Comparison of ENCODE assay signal across 8 cellular contexts in genomic region chr18:77108001-77108692, GRCh38. TPM values are rescaled to one million over a fixed set of nuclear protein-coding genes. Genes with fewer than 3 reads are reported as not detected.
DNase-seq lines count a peak whose midpoint lies in the region; ATAC-seq and TF ChIP-seq lines count a peak whose summit lies in the region.

No MANE protein-coding gene starts in this region.

- 6 to 14% (median 9%) methylated on average over 13 of the region's 13 CpGs for WGBS in psoas muscle, 3 donors

- peak overlapping the region; percentile 64 to 97 (median 85) for H3K4me2 ChIP-seq in BLaER1 treated with 17β-estradiol and CSF1 and Interleukin-3, amounts not matched to agents 10 nM and 100 nM

- H3K9me3 ChIP-seq in BLaER1 treated with 17β-estradiol and CSF1 and Interleukin-3, amounts not matched to agents 10 nM and 100 nM (replicated peaks in 1 of 11): peaks cover 0 to 5% (median 0%) of the 10 kb centered on the region in 11 experiments; a peak in 1 of 22 replicates
- no peaks in the 10 kb centered on the region for H3K9me3 ChIP-seq in psoas muscle

- H3K4me1 ChIP-seq in BLaER1 treated with 17β-estradiol and CSF1 and Interleukin-3, amounts not matched to agents 10 nM and 100 nM: peaks cover 73 to 100% (median 100%) of the 10 kb centered on the region in 10 experiments
- peaks cover 66% of the 10 kb centered on the region for H3K4me1 ChIP-seq in psoas muscle

- H4K20me1 ChIP-seq in BLaER1 treated with 17β-estradiol and CSF1 and Interleukin-3, amounts not matched to agents 10 nM and 100 nM: peaks cover 13 to 94% (median 64%) of the 10 kb centered on the region in 11 experiments; a peak in 17 of 22 replicates

- H3K27ac ChIP-seq in BLaER1 treated with 17β-estradiol and CSF1 and Interleukin-3, amounts not matched to agents 10 nM and 100 nM: peak overlapping the region; percentile 41 to 90 (median 67)
- H3K27ac ChIP-seq in psoas muscle: peak overlapping the region; percentile 83

- ATAC-seq in GM18873 (IDR thresholded peaks at IDR 0.05; ENCODE audit: low FRiP score, unreplicated experiment) (peak; percentile 44), HG03139 (IDR thresholded peaks at IDR 0.05; ENCODE audit: unreplicated experiment) (peak; percentile 41), psoas muscle (peak; percentile 67 to 82 (median 77))

- DNase-seq in UCSD-AML1 (lab: John Stamatoyannopoulos, UW; ENCODE audit: unreplicated experiment) (peak; percentile 42), fibroblast of the conjunctiva (ENCODE audit: low read depth) (peak; percentile 50), psoas muscle (peak in 1 of 2 donors; percentile 54), SW 1271 (lab: John Stamatoyannopoulos, UW) (no peak), cortex of kidney (lab: John Stamatoyannopoulos, UW) (no peak)

- no peak for TF ChIP-seq CTCF in psoas muscle (IDR thresholded peaks at IDR 0.05)

- H3K4me3 ChIP-seq in BLaER1 treated with 17β-estradiol and CSF1 and Interleukin-3, amounts not matched to agents 10 nM and 100 nM: peak overlapping the region in 1 of 10 experiments; percentile 6; a peak in 2 of 20 replicates
- H3K4me3 ChIP-seq in psoas muscle: peak overlapping the region; percentile 33

- H3K9ac ChIP-seq in BLaER1 treated with 17β-estradiol and CSF1 and Interleukin-3, amounts not matched to agents 10 nM and 100 nM: peak overlapping the region; percentile 24 to 55 (median 47); a peak in 20 of 22 replicates

- intact Hi-C loops in psoas muscle (cut with DNase I): no loop called here

- peaks cover 52 to 93% (median 83%) of the 10 kb centered on the region in 11 experiments for H3K36me3 ChIP-seq in BLaER1 treated with 17β-estradiol and CSF1 and Interleukin-3, amounts not matched to agents 10 nM and 100 nM
- peaks cover 0 to 7% of the 10 kb centered on the region in 2 donors for H3K36me3 ChIP-seq in psoas muscle (ENCODE audit: insufficient read depth in 1 of 2, low read depth in 1 of 2)

- H3K27me3 ChIP-seq in BLaER1 treated with 17β-estradiol and CSF1 and Interleukin-3, amounts not matched to agents 10 nM and 100 nM: no peaks in the 10 kb centered on the region
- H3K27me3 ChIP-seq in psoas muscle (ENCODE audit: insufficient read depth in 3 of 3, low read length in 2 of 3): no peaks in the 10 kb centered on the region

RNA-seq across cellular contexts. Expression of gene MBP, which starts 24.4 kb away (rescaled TPM):
- total RNA-seq in psoas muscle: 10 to 100 TPM; 51.6 to 88.2 (median 78.6) TPM
- polyA plus RNA-seq in psoas muscle: 10 to 100 TPM; 16.4 to 43.9 (median 40.8) TPM

Comparison
In these comparisons a context has a peak if more than half of its experiments do, and no peak if none do; other contexts are left out.
1. DNase-seq: peak in UCSD-AML1 (single experiment) and fibroblast of the conjunctiva (single experiment); none in SW 1271 (0 of 2) and cortex of kidney (single experiment).
2. Peak in every context shown above with its lines, with median percentiles within 50 percentile points of each other: ATAC-seq.